In genomic region chr7:116214921-116215320, GRCh38 we compare ENCODE assay signal across 16 cellular contexts. TPM values are rescaled to one million over a fixed set of nuclear protein-coding genes. Genes with fewer than 3 reads are reported as not detected.
DNase-seq lines count a peak whose midpoint lies in the region; TF ChIP-seq lines count a peak whose summit lies in the region.
"Had no signal": no experiment of that assay in that cellular context is flagged by ENCODE, and none has a peak within 500 bp of the region (broad histone marks: within the 10 kb centered on the region; RNA-seq: fewer than 3 reads in every experiment).

No MANE protein-coding gene starts in this region.

- 96% methylated on average over 3 of the region's 3 CpGs for WGBS in mammary epithelial cell (ENCODE audit: low coverage, missing lambda C conversion rate)
- 95% methylated on average over 3 of the region's 3 CpGs for WGBS in smooth muscle cell (ENCODE audit: low lambda C conversion rate)

- H3K79me2 ChIP-seq in PC-9 (ENCODE audit: low read depth) (peaks cover 86% of the 10 kb centered on the region), mammary epithelial cell (ENCODE audit: insufficient read depth, low read length) (peaks cover 94% of the 10 kb centered on the region), smooth muscle cell (ENCODE audit: low read depth) (peaks cover 83% of the 10 kb centered on the region)

- BruUV-seq in PC-9 (replicated peaks; lab: Mats Ljungman, UMichigan): no TSS peak
- BruUV-seq in mammary epithelial cell (replicated peaks; lab: Mats Ljungman, UMichigan): no TSS peak

- H3K36me3 Mint-ChIP-seq in activated CD4-positive, alpha-beta T cell treated with anti-CD3 and anti-CD28 coated beads, Interleukin-2, amount 10 ng/mL, durations not matched to agents 7 days and 5 days (ENCODE audit: low read depth): peaks cover 55% of the 10 kb centered on the region

- H4K20me1 ChIP-seq in PC-9 (ENCODE audit: insufficient read depth) (peaks cover 31% of the 10 kb centered on the region), mammary epithelial cell (ENCODE audit: insufficient read depth, low read length) (no peaks in the 10 kb centered on the region), smooth muscle cell (ENCODE audit: low read depth) (peaks cover 81% of the 10 kb centered on the region)

- H3K36me3 ChIP-seq in PC-9 (ENCODE audit: low read depth): peaks cover 32% of the 10 kb centered on the region; the same call in 1 of the 2 replicates
- H3K36me3 ChIP-seq in mammary epithelial cell (ENCODE audit: insufficient read depth, low read length): peaks cover 2% of the 10 kb centered on the region
- no peaks in the 10 kb centered on the region for H3K36me3 ChIP-seq in smooth muscle cell (ENCODE audit: low read depth)

- H3K9ac ChIP-seq in mammary epithelial cell (ENCODE audit: insufficient read depth, low read length): no peak overlapping the region
- no peak overlapping the region for H3K9ac ChIP-seq in smooth muscle cell (ENCODE audit: low read depth)

- TF ChIP-seq CTCF in PC-9 (conservative IDR thresholded peaks at IDR 0.05) (no peak), mammary epithelial cell (conservative IDR thresholded peaks at IDR 0.05 in 1 of 2, IDR thresholded peaks at IDR 0.05 in 1 of 2; ENCODE audit: extremely low read depth in 1 of 2, insufficient read depth in 1 of 2, low read depth in 1 of 2, low read length in 2 of 2) (no peak), smooth muscle cell (IDR thresholded peaks at IDR 0.05; ENCODE audit: borderline replicate concordance, insufficient read depth, poor library complexity, severe bottlenecking) (no peak)

- H3K9me3 Mint-ChIP-seq in activated CD4-positive, alpha-beta T cell treated with anti-CD3 and anti-CD28 coated beads, Interleukin-2, amount 10 ng/mL, durations not matched to agents 7 days and 5 days: peaks cover 8% of the 10 kb centered on the region

- POLR2A ChIA-PET in activated CD4-positive, alpha-beta T cell treated with anti-CD3 and anti-CD28 coated beads, Interleukin-2, amount 10 ng/mL, durations not matched to agents 7 days and 5 days (lab: Charles Lee): no interaction called here
- POLR2A ChIA-PET in PC-9 (lab: Charles Lee; ENCODE audit: unreplicated experiment): no interaction called here

- H3K9me2 ChIP-seq in PC-9 (ENCODE audit: insufficient read depth): no peaks in the 10 kb centered on the region

- no peaks in the 10 kb centered on the region for H3K27me3 Mint-ChIP-seq in activated CD4-positive, alpha-beta T cell treated with anti-CD3 and anti-CD28 coated beads, Interleukin-2, amount 10 ng/mL, durations not matched to agents 7 days and 5 days

- H3F3A ChIP-seq in PC-9 (ENCODE audit: insufficient read depth, low read depth) (peaks cover 49% of the 10 kb centered on the region), smooth muscle cell (ENCODE audit: low read depth) (peaks cover 4% of the 10 kb centered on the region)

- H3K4me3 Mint-ChIP-seq in activated CD4-positive, alpha-beta T cell treated with anti-CD3 and anti-CD28 coated beads, Interleukin-2, amount 10 ng/mL, durations not matched to agents 7 days and 5 days: peak overlapping the region; percentile 18

- H3K9me3 ChIP-seq in PC-9 (ENCODE audit: insufficient read depth, low read depth) (peaks cover 3% of the 10 kb centered on the region; the same call in 1 of the 2 replicates), mammary epithelial cell (replicated peaks; ENCODE audit: insufficient read depth, low read length) (no peaks in the 10 kb centered on the region), smooth muscle cell (replicated peaks; ENCODE audit: low read depth) (no peaks in the 10 kb centered on the region)
- H3K9me3 ChIP-seq: psoas muscle had no signal

- H2AFZ ChIP-seq in PC-9 (no peak overlapping the region), mammary epithelial cell (ENCODE audit: low read depth, low read length) (no peak overlapping the region), smooth muscle cell (ENCODE audit: low read depth) (no peak overlapping the region)

- no peak for DNase-seq in activated CD4-positive, alpha-beta T cell treated with anti-CD3 and anti-CD28 coated beads, Interleukin-2, amount 10 ng/mL, durations not matched to agents 7 days and 5 days
- no peak for DNase-seq in activated CD4-positive, alpha-beta T cell treated with anti-CD3 and anti-CD28 coated beads for 48 hours
- no peak for DNase-seq in PC-9
- DNase-seq in mammary epithelial cell: no peak
- DNase-seq in smooth muscle cell (lab: John Stamatoyannopoulos, UW; ENCODE audit: unreplicated experiment): no peak
- no peak for DNase-seq in NCI-H524 (lab: John Stamatoyannopoulos, UW)
- DNase-seq in NCI-H748 treated with DMSO at 0.1 percent for 48 hours (lab: John Stamatoyannopoulos, UW): no peak
- no peak for DNase-seq in SW 1271 (lab: John Stamatoyannopoulos, UW)
- DNase-seq: ACHN; dermis blood vessel endothelial cell; Karpas-422; NCI-H146; NCI-H446 treated with DMSO at 0.1 percent for 48 hours; psoas muscle; stimulated activated CD4-positive, alpha-beta T cell treated with anti-CD3 and anti-CD28 coated beads, Interleukin-15, amount 100 ng/mL, for 24 hours had no signal

- H3K27ac ChIP-seq in PC-9 (no peak overlapping the region), mammary epithelial cell (ENCODE audit: insufficient read depth, low read depth, low read length) (peak overlapping the region; percentile 6), smooth muscle cell (ENCODE audit: low read depth) (peak overlapping the region; percentile 96)
- H3K27ac ChIP-seq: psoas muscle, VCaP had no signal

- CTCF ChIA-PET in activated CD4-positive, alpha-beta T cell treated with anti-CD3 and anti-CD28 coated beads, Interleukin-2, amount 10 ng/mL, durations not matched to agents 7 days and 5 days (lab: Charles Lee): interaction anchor here (1.4 kb wide), 1 partner anchor 51 kb away, joined by 4 read pairs; no protein-coding TSS in a partner anchor
- CTCF ChIA-PET in PC-9 (lab: Charles Lee): no interaction called here
- CTCF ChIA-PET in mammary epithelial cell (lab: Charles Lee; ENCODE audit: low non-redundant PET): no interaction called here

- H3K4me2 ChIP-seq in PC-9 (peak overlapping the region; percentile 79), mammary epithelial cell (ENCODE audit: insufficient read depth, low read depth, low read length) (peak overlapping the region; percentile 92), smooth muscle cell (no peak overlapping the region)

- peaks cover 70% of the 10 kb centered on the region for H3K4me1 Mint-ChIP-seq in activated CD4-positive, alpha-beta T cell treated with anti-CD3 and anti-CD28 coated beads, Interleukin-2, amount 10 ng/mL, durations not matched to agents 7 days and 5 days

- H3K27me3 ChIP-seq in PC-9 (ENCODE audit: insufficient read depth, low read depth) (no peaks in the 10 kb centered on the region), mammary epithelial cell (ENCODE audit: insufficient read depth, low read length) (no peaks in the 10 kb centered on the region), smooth muscle cell (ENCODE audit: low read depth) (no peaks in the 10 kb centered on the region)

- H3K27ac Mint-ChIP-seq in activated CD4-positive, alpha-beta T cell treated with anti-CD3 and anti-CD28 coated beads, Interleukin-2, amount 10 ng/mL, durations not matched to agents 7 days and 5 days: peak overlapping the region; percentile 7

- no peak overlapping the region for H3K4me3 ChIP-seq in PC-9
- peak overlapping the region in 1 of 3 experiments; percentile 13 for H3K4me3 ChIP-seq in mammary epithelial cell (replicated peaks in 1 of 3; ENCODE audit: insufficient read depth in 1 of 3, low read depth in 2 of 3, low read length in 3 of 3)
- no peak overlapping the region for H3K4me3 ChIP-seq in smooth muscle cell
- H3K4me3 ChIP-seq: psoas muscle had no signal

- H3K4me1 ChIP-seq in PC-9 (replicated peaks; ENCODE audit: insufficient read depth): peaks cover 74% of the 10 kb centered on the region
- peaks cover 54% of the 10 kb centered on the region for H3K4me1 ChIP-seq in mammary epithelial cell (ENCODE audit: insufficient read depth, low read length)
- H3K4me1 ChIP-seq in smooth muscle cell (ENCODE audit: low read depth): peaks cover 23% of the 10 kb centered on the region
- H3K4me1 ChIP-seq: psoas muscle had no signal

- dilution Hi-C loops in mammary epithelial cell (cut with HindIII; ENCODE audit: low sequenced_read_pairs): no loop called here

- intact Hi-C loops in PC-9 (cut with micrococcal nuclease; ENCODE audit: unreplicated experiment): no loop called here
- intact Hi-C loops in mammary epithelial cell (cut with micrococcal nuclease): no loop called here

- in situ Hi-C loops in mammary epithelial cell (cut with MboI; ENCODE audit: low sequenced_read_pairs in 2 of 2): no loop called here

RNA-seq across cellular contexts. Expression of gene TES, which starts 4.6 kb away (rescaled TPM):
- total RNA-seq in activated CD4-positive, alpha-beta T cell treated with anti-CD3 and anti-CD28 coated beads, Interleukin-2, amount 10 ng/mL, durations not matched to agents 7 days and 5 days: 100 to 1,000 TPM; 139 to 140 TPM
- total RNA-seq in PC-9 (2021) (210 and 306 TPM in 2 replicates), mammary epithelial cell (100 to 1,000 TPM; 189 to 424 TPM), smooth muscle cell (149 and 167 TPM in 2 replicates)
- polyA plus RNA-seq in mammary epithelial cell (113 TPM), smooth muscle cell (74.6 and 107 TPM in 2 replicates)
- polyA minus RNA-seq in mammary epithelial cell: 210 TPM
